Comparison of ENCODE assay signal across 1 cellular context in genomic region chr1:12008355-12008754, GRCh38. TPM values are rescaled to one million over a fixed set of nuclear protein-coding genes. Genes with fewer than 3 reads are reported as not detected.
"Had no signal": no experiment of that assay in that cellular context is flagged by ENCODE, and none has a peak within 500 bp of the region (broad histone marks: within the 10 kb centered on the region; RNA-seq: fewer than 3 reads in every experiment).

No MANE protein-coding gene starts in this region.

RNA-seq across cellular contexts. Expression of gene TNFRSF8, which starts 54.7 kb away (rescaled TPM):
- total RNA-seq: G401 had no signal
